8 cellular contexts compared by ENCODE assay signal in genomic region chr13:29925457-29925856, GRCh38.
DNase-seq lines count a peak whose midpoint lies in the region; ATAC-seq and TF ChIP-seq lines count a peak whose summit lies in the region.

No MANE protein-coding gene starts in this region.

- H3K27me3 ChIP-seq in adipocyte (replicated peaks; ENCODE audit: control insufficient read depth, insufficient read depth, low read length) = no peaks in the 10 kb centered on the region

- peaks cover 40% of the 10 kb centered on the region for H3K4me1 ChIP-seq in adipocyte (ENCODE audit: control insufficient read depth, insufficient read depth, low read length)

- H3K4me3 ChIP-seq in adipocyte (ENCODE audit: low read length) = peak overlapping the region; percentile 41

- intact Hi-C loops in left colon (cut with DNase I, micrococcal nuclease) = no loop called here

- H3K9me3 Mint-ChIP-seq in type B pancreatic cell = no peaks in the 10 kb centered on the region

- peak overlapping the region; percentile 58 for H3K4me3 Mint-ChIP-seq in type B pancreatic cell

- peaks cover 47% of the 10 kb centered on the region for H3K4me1 Mint-ChIP-seq in type B pancreatic cell (ENCODE audit: unreplicated experiment)

- no peaks in the 10 kb centered on the region for H3K36me3 ChIP-seq in adipocyte (ENCODE audit: control insufficient read depth, insufficient read depth, low read length, severe bottlenecking)

- peak; percentile 49 for DNase-seq in NCI-H82 (lab: John Stamatoyannopoulos, UW)
- no peak for DNase-seq in NCI-H82 treated with DMSO at 0.1 percent for 48 hours (lab: John Stamatoyannopoulos, UW; ENCODE audit: unreplicated experiment)
- DNase-seq in adipocyte (ENCODE audit: low read depth) = peak; percentile 90
- peak; percentile 66 to 83 for DNase-seq in left colon
- no peak for DNase-seq in type B pancreatic cell (ENCODE audit: extremely low spot score, unreplicated experiment)
- DNase-seq in RKO (ENCODE audit: low spot score) = no peak
- DNase-seq in GM20000 (ENCODE audit: low spot score) = no peak
- no peak for DNase-seq in iPS-NIHi7 (ENCODE audit: extremely low spot score)

- no peak overlapping the region for H3K9ac ChIP-seq in adipocyte (ENCODE audit: low read length)

- no peaks in the 10 kb centered on the region for H3K36me3 Mint-ChIP-seq in type B pancreatic cell

- H3K9me3 ChIP-seq in adipocyte (ENCODE audit: control insufficient read depth, low read length) = no peaks in the 10 kb centered on the region

- no peaks in the 10 kb centered on the region for H3K27me3 Mint-ChIP-seq in type B pancreatic cell

- TF ChIP-seq CTCF in type B pancreatic cell (conservative IDR thresholded peaks at IDR 0.05) = no peak
- TF ChIP-seq CTCF in GM20000 (IDR thresholded peaks at IDR 0.05; ENCODE audit: extremely low read depth, missing control alignments) = no peak

- peak overlapping the region; percentile 96 for H3K27ac Mint-ChIP-seq in type B pancreatic cell

- peak; percentile 64 for ATAC-seq in left colon

Comparison
In these comparisons a context has a peak if more than half of its experiments do, and no peak if none do; other contexts are left out.
1. DNase-seq: peak in NCI-H82 (single experiment), adipocyte (single experiment) and left colon (2 of 2); none in NCI-H82 treated with DMSO at 0.1 percent for 48 hours (single experiment), type B pancreatic cell (single experiment), RKO (single experiment), GM20000 (single experiment) and iPS-NIHi7 (single experiment).